Comparison of ENCODE assay signal across 1 cellular context in the genomic region with DNA sequence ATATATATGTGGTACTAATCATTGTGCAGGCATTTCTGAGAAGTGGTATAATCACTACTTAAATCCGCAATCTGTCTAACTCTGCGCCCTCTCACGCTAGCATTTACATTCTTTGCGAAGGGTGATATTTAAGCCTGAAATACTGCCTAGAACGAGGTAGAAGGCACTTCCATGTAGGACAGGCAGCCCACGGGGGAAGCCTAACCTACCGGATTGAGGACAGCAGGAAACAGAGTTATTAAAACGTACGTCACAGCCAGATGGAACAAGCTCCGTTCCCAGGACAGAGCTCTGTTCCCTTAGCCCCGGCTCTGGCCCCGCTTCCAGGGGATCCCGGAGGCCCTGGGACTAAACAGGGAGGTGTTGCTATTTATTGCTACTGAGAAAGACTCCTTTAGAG.
TF ChIP-seq lines count a peak whose summit lies in the region.

No MANE protein-coding gene starts in this region.

TF ChIP-seq in neural cell, 6 proteins besides CTCF, POLR2A, EP300 and RAD21 (continued from another document):
- TF ChIP-seq, protein P1, sequence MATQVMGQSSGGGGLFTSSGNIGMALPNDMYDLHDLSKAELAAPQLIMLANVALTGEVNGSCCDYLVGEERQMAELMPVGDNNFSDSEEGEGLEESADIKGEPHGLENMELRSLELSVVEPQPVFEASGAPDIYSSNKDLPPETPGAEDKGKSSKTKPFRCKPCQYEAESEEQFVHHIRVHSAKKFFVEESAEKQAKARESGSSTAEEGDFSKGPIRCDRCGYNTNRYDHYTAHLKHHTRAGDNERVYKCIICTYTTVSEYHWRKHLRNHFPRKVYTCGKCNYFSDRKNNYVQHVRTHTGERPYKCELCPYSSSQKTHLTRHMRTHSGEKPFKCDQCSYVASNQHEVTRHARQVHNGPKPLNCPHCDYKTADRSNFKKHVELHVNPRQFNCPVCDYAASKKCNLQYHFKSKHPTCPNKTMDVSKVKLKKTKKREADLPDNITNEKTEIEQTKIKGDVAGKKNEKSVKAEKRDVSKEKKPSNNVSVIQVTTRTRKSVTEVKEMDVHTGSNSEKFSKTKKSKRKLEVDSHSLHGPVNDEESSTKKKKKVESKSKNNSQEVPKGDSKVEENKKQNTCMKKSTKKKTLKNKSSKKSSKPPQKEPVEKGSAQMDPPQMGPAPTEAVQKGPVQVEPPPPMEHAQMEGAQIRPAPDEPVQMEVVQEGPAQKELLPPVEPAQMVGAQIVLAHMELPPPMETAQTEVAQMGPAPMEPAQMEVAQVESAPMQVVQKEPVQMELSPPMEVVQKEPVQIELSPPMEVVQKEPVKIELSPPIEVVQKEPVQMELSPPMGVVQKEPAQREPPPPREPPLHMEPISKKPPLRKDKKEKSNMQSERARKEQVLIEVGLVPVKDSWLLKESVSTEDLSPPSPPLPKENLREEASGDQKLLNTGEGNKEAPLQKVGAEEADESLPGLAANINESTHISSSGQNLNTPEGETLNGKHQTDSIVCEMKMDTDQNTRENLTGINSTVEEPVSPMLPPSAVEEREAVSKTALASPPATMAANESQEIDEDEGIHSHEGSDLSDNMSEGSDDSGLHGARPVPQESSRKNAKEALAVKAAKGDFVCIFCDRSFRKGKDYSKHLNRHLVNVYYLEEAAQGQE (IDR thresholded peaks at IDR 0.05; ENCODE audit: borderline replicate concordance), result no peak
- no peak for TF ChIP-seq MXI1 (conservative IDR thresholded peaks at IDR 0.05; ENCODE audit: poor library complexity, severe bottlenecking)
